ENCODE assay signal across 12 cellular contexts in the genomic region with DNA sequence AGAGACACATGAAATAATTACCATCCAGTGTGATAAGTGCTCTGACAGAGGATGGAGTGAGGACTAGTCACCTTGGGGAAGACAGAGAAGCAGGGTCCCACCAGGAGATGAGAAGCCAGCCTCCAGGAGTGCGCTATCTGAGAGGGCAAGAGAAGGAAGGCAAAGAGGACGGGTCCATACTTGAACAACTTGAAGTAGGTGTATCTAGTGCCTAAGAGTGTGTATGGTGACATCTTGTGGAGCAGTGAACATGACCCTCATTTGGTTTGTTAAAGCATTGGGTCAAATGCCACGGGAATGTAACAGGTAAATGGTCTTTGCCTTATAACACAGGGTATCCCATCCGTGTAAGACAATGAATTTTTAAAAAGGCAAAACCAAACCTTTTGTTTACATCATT.
DNase-seq lines count a peak whose midpoint lies in the region; ATAC-seq and TF ChIP-seq lines count a peak whose summit lies in the region.
"Had no signal": no experiment of that assay in that cellular context is flagged by ENCODE, and none has a peak within 500 bp of the region (broad histone marks: within the 10 kb centered on the region; RNA-seq: fewer than 3 reads in every experiment).

No MANE protein-coding gene starts in this region.

- H3K4me3 Mint-ChIP-seq in activated naive CD4-positive, alpha-beta T cell treated with anti-CD3 and anti-CD28 coated beads, Interleukin-2, amount 50 U/mL, for 24 hours: peak overlapping the region; percentile 96
- no peak overlapping the region for H3K4me3 Mint-ChIP-seq in activated naive CD4-positive, alpha-beta T cell treated with anti-CD3 and anti-CD28 coated beads, Interleukin-2, amount 10 ng/mL, durations not matched to agents 7 days and 5 days
- peak overlapping the region; percentile 68 for H3K4me3 Mint-ChIP-seq in central memory CD8-positive, alpha-beta T cell

- H3K36me3 Mint-ChIP-seq in activated naive CD4-positive, alpha-beta T cell treated with anti-CD3 and anti-CD28 coated beads, Interleukin-2, amount 50 U/mL, for 24 hours: peaks cover 81% of the 10 kb centered on the region
- peaks cover 50% of the 10 kb centered on the region for H3K36me3 Mint-ChIP-seq in activated naive CD4-positive, alpha-beta T cell treated with anti-CD3 and anti-CD28 coated beads, Interleukin-2, amount 10 ng/mL, durations not matched to agents 7 days and 5 days
- H3K36me3 Mint-ChIP-seq in central memory CD8-positive, alpha-beta T cell (ENCODE audit: insufficient read depth): peaks cover 5% of the 10 kb centered on the region

- CTCF ChIA-PET in activated naive CD4-positive, alpha-beta T cell treated with anti-CD3 and anti-CD28 coated beads, Interleukin-2, amount 10 ng/mL, durations not matched to agents 7 days and 5 days (lab: Charles Lee): interaction anchor here (1.2 to 3.0 kb wide), 2 partner anchors 37 to 146 kb away, joined by 3 to 32 read pairs; no protein-coding TSS in a partner anchor

- H3K9me3 Mint-ChIP-seq in activated naive CD4-positive, alpha-beta T cell treated with anti-CD3 and anti-CD28 coated beads, Interleukin-2, amount 50 U/mL, for 24 hours: no peaks in the 10 kb centered on the region
- H3K9me3 Mint-ChIP-seq in activated naive CD4-positive, alpha-beta T cell treated with anti-CD3 and anti-CD28 coated beads, Interleukin-2, amount 10 ng/mL, durations not matched to agents 7 days and 5 days: no peaks in the 10 kb centered on the region
- H3K9me3 Mint-ChIP-seq in central memory CD8-positive, alpha-beta T cell: no peaks in the 10 kb centered on the region

- peak overlapping the region; percentile 100 for H3K9ac ChIP-seq in OCI-LY3 (ENCODE audit: low read length)

- peaks cover 34% of the 10 kb centered on the region for H4K20me1 ChIP-seq in OCI-LY3 (ENCODE audit: insufficient read depth, low read length)

- peaks cover 70% of the 10 kb centered on the region for H3K4me1 ChIP-seq in OCI-LY3 (ENCODE audit: low read length)

- peaks cover 81% of the 10 kb centered on the region for H3K36me3 ChIP-seq in OCI-LY3 (replicated peaks; ENCODE audit: low read depth, low read length)
- H3K36me3 ChIP-seq: ovary, uterus had no signal

- H3K4me3 ChIP-seq in OCI-LY3 (ENCODE audit: low read length): peak overlapping the region; percentile 94
- H3K4me3 ChIP-seq: ovary, uterus had no signal

- H3K27ac Mint-ChIP-seq in activated naive CD4-positive, alpha-beta T cell treated with anti-CD3 and anti-CD28 coated beads, Interleukin-2, amount 50 U/mL, for 24 hours: peak overlapping the region; percentile 99
- no peak overlapping the region for H3K27ac Mint-ChIP-seq in activated naive CD4-positive, alpha-beta T cell treated with anti-CD3 and anti-CD28 coated beads, Interleukin-2, amount 10 ng/mL, durations not matched to agents 7 days and 5 days
- H3K27ac Mint-ChIP-seq in central memory CD8-positive, alpha-beta T cell (ENCODE audit: low read depth): peak overlapping the region; percentile 45

- peak overlapping the region; percentile 94 for H3K4me2 ChIP-seq in OCI-LY3 (ENCODE audit: low read length)

- H3K9me3 ChIP-seq in OCI-LY3 (ENCODE audit: insufficient read depth, low read length): no peaks in the 10 kb centered on the region
- H3K9me3 ChIP-seq: esophagus squamous epithelium, ovary, uterus had no signal

- no peak for DNase-seq in activated naive CD4-positive, alpha-beta T cell treated with anti-CD3 and anti-CD28 coated beads, Interleukin-2, amount 10 ng/mL, durations not matched to agents 7 days and 5 days
- no peak for DNase-seq in central memory CD8-positive, alpha-beta T cell (ENCODE audit: low spot score in 2 of 2)
- DNase-seq in NCI-H1105 (lab: John Stamatoyannopoulos, UW) (no peak), NAMALWA (ENCODE audit: low spot score) (no peak), NCI-H1694 treated with DMSO at 0.1 percent for 48 hours (lab: John Stamatoyannopoulos, UW) (no peak)
- DNase-seq: activated effector memory CD4-positive, alpha-beta T cell treated with Interleukin-2 at 50 U/mL for 16 hours; esophagus squamous epithelium; uterus had no signal

- ATAC-seq in central memory CD8-positive, alpha-beta T cell (replicated peaks; ENCODE audit: extremely low read depth, poor library complexity, severe bottlenecking): no peak
- ATAC-seq in GM19397 (IDR thresholded peaks at IDR 0.05; ENCODE audit: unreplicated experiment): no peak

- peaks cover 94% of the 10 kb centered on the region for H3K79me2 ChIP-seq in OCI-LY3 (ENCODE audit: low read length)

- no peaks in the 10 kb centered on the region for H3K27me3 ChIP-seq in OCI-LY3 (ENCODE audit: low read depth, low read length)
- H3K27me3 ChIP-seq: esophagus squamous epithelium, ovary, uterus had no signal

- no peak overlapping the region for H2AFZ ChIP-seq in OCI-LY3 (ENCODE audit: low read depth, low read length)

- peak; percentile 37 for TF ChIP-seq CTCF in OCI-LY3 (IDR thresholded peaks at IDR 0.05; ENCODE audit: low read depth, low read length)

- H3K4me1 Mint-ChIP-seq in activated naive CD4-positive, alpha-beta T cell treated with anti-CD3 and anti-CD28 coated beads, Interleukin-2, amount 50 U/mL, for 24 hours: peaks cover 12% of the 10 kb centered on the region
- peaks cover 71% of the 10 kb centered on the region for H3K4me1 Mint-ChIP-seq in activated naive CD4-positive, alpha-beta T cell treated with anti-CD3 and anti-CD28 coated beads, Interleukin-2, amount 10 ng/mL, durations not matched to agents 7 days and 5 days
- peaks cover 75% of the 10 kb centered on the region for H3K4me1 Mint-ChIP-seq in central memory CD8-positive, alpha-beta T cell

- H3K27me3 Mint-ChIP-seq in activated naive CD4-positive, alpha-beta T cell treated with anti-CD3 and anti-CD28 coated beads, Interleukin-2, amount 50 U/mL, for 24 hours: no peaks in the 10 kb centered on the region
- H3K27me3 Mint-ChIP-seq in activated naive CD4-positive, alpha-beta T cell treated with anti-CD3 and anti-CD28 coated beads, Interleukin-2, amount 10 ng/mL, durations not matched to agents 7 days and 5 days: no peaks in the 10 kb centered on the region
- no peaks in the 10 kb centered on the region for H3K27me3 Mint-ChIP-seq in central memory CD8-positive, alpha-beta T cell

- peak overlapping the region; percentile 98 for H3K27ac ChIP-seq in OCI-LY3 (ENCODE audit: low read length)
- H3K27ac ChIP-seq: ovary, uterus had no signal
